ENCODE assay signal across 13 cellular contexts in the genomic region with DNA sequence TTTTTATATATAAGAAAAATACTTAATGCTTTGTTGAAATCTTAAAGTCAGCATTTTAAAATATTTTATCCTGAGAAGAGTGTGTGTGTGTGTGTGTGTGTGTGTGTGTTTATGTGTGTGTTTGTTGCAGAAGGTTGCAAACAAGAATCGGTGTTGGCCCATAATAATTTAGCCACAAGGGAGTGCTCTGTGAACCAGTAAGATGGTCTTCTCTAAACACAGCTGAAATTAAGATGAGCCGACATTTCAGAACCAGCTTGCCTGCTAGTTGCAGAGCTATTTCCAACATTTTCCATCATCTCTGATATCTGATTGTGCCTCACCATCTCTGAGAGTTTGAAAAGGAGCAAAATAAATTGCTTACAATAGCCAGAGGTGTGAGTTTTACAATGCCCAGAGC.
A peak's percentile ranks its signal among the peaks of the same experiment; 100 is the strongest.
DNase-seq lines count a peak whose midpoint lies in the region; ATAC-seq and TF ChIP-seq lines count a peak whose summit lies in the region.
"Had no signal": no experiment of that assay in that cellular context is flagged by ENCODE, and none has a peak within 500 bp of the region (broad histone marks: within the 10 kb centered on the region; RNA-seq: fewer than 3 reads in every experiment).

No MANE protein-coding gene starts in this region.

- no peaks in the 10 kb centered on the region for H3K9me2 ChIP-seq in hepatocyte (replicated peaks; ENCODE audit: insufficient read depth)

- no peak overlapping the region for H3K4me2 ChIP-seq in hepatocyte

- no peaks in the 10 kb centered on the region for H3K9me3 ChIP-seq in CD8-positive, alpha-beta memory T cell (ENCODE audit: low read length)
- no peaks in the 10 kb centered on the region for H3K9me3 ChIP-seq in hepatocyte (ENCODE audit: low read depth)
- H3K9me3 ChIP-seq: mucosa of descending colon, SJCRH30 had no signal

- peaks cover 0 to 1% of the 10 kb centered on the region in 2 donors for H3K27me3 Mint-ChIP-seq in CD8-positive, alpha-beta memory T cell
- no peaks in the 10 kb centered on the region for H3K27me3 Mint-ChIP-seq in activated naive CD8-positive, alpha-beta T cell treated with anti-CD3 and anti-CD28 coated beads for 36 hours
- no peaks in the 10 kb centered on the region for H3K27me3 Mint-ChIP-seq in naive B cell

- peaks cover 18 to 38% (median 19%) of the 10 kb centered on the region in 3 donors for H3K36me3 Mint-ChIP-seq in CD8-positive, alpha-beta memory T cell
- peaks cover 35% of the 10 kb centered on the region for H3K36me3 Mint-ChIP-seq in activated naive CD8-positive, alpha-beta T cell treated with anti-CD3 and anti-CD28 coated beads for 36 hours
- H3K36me3 Mint-ChIP-seq in naive B cell, result peaks cover 28 to 33% of the 10 kb centered on the region in 2 donors

- no peaks in the 10 kb centered on the region for H3K79me2 ChIP-seq in hepatocyte

- no peak for ATAC-seq in naive B cell (ENCODE audit: low read depth in 2 of 2)

- peak overlapping the region; percentile 91 to 99 (median 96) for H3K27ac Mint-ChIP-seq in CD8-positive, alpha-beta memory T cell
- peak overlapping the region; percentile 99 for H3K27ac Mint-ChIP-seq in activated naive CD8-positive, alpha-beta T cell treated with anti-CD3 and anti-CD28 coated beads for 36 hours
- peak overlapping the region; percentile 96 to 98 (median 97) for H3K27ac Mint-ChIP-seq in naive B cell
- H3K27ac Mint-ChIP-seq: dendritic cell treated with granulocyte-macrophage colony-stimulating factor and Interleukin-4, amounts not matched to agents 40 ng/mL and 50 ng/mL, for 4 days had no signal

- no peak overlapping the region for H3K27ac ChIP-seq in CD8-positive, alpha-beta memory T cell (ENCODE audit: low read depth, low read length)
- H3K27ac ChIP-seq in hepatocyte, result no peak overlapping the region
- H3K27ac ChIP-seq: SJCRH30 had no signal

- no peaks in the 10 kb centered on the region for H3K9me3 Mint-ChIP-seq in CD8-positive, alpha-beta memory T cell
- no peaks in the 10 kb centered on the region for H3K9me3 Mint-ChIP-seq in activated naive CD8-positive, alpha-beta T cell treated with anti-CD3 and anti-CD28 coated beads for 36 hours
- no peaks in the 10 kb centered on the region for H3K9me3 Mint-ChIP-seq in naive B cell
- H3K9me3 Mint-ChIP-seq: dendritic cell treated with granulocyte-macrophage colony-stimulating factor and Interleukin-4, amounts not matched to agents 40 ng/mL and 50 ng/mL, for 4 days had no signal

- H3K4me3 Mint-ChIP-seq in CD8-positive, alpha-beta memory T cell, result peak overlapping the region in 2 of 7 donors; percentile 71 to 86
- H3K4me3 Mint-ChIP-seq in activated naive CD8-positive, alpha-beta T cell treated with anti-CD3 and anti-CD28 coated beads for 36 hours, result no peak overlapping the region
- peak overlapping the region in 7 of 8 donors; percentile 44 to 77 (median 68) for H3K4me3 Mint-ChIP-seq in naive B cell
- H3K4me3 Mint-ChIP-seq: dendritic cell treated with granulocyte-macrophage colony-stimulating factor and Interleukin-4, amounts not matched to agents 40 ng/mL and 50 ng/mL, for 4 days had no signal

- peaks cover 12% of the 10 kb centered on the region for H3K36me3 ChIP-seq in CD8-positive, alpha-beta memory T cell (ENCODE audit: insufficient read depth, low read length)
- no peaks in the 10 kb centered on the region for H3K36me3 ChIP-seq in hepatocyte (replicated peaks; ENCODE audit: insufficient read depth, low read depth)
- H3K36me3 ChIP-seq: SJCRH30 had no signal

- WGBS in hepatocyte (ENCODE audit: low lambda C conversion rate, missing lambda C conversion rate), result 71% methylated on average over 2 of the region's 2 CpGs

- no peak for DNase-seq in CD8-positive, alpha-beta memory T cell
- DNase-seq in HCEC 1CT (peak; percentile 34), naive B cell (no peak), RKO (ENCODE audit: low spot score) (no peak), hepatocyte (ENCODE audit: low spot score) (no peak), activated gamma-delta T cell (lab: John Stamatoyannopoulos, UW) (no peak), HPDE6-E6E7 (ENCODE audit: extremely low spot score) (no peak)
- no peak for DNase-seq in activated naive CD8-positive, alpha-beta T cell treated with anti-CD3 and anti-CD28 coated beads for 36 hours
- DNase-seq: activated CD8-positive, alpha-beta memory T cell treated with anti-CD3 and anti-CD28 coated beads, Interleukin-2, amount 50 U/mL, for 48 hours; mucosa of descending colon; NCI-H2081; SJCRH30 had no signal

- POLR2A ChIA-PET in CD8-positive, alpha-beta memory T cell (lab: Charles Lee), result interaction anchor here (0.5 to 1.0 kb wide), 2 partner anchors 74 to 955 kb away, joined by 3 read pairs; no protein-coding TSS in a partner anchor

- no peaks in the 10 kb centered on the region for H4K20me1 ChIP-seq in hepatocyte (ENCODE audit: insufficient read depth, poor library complexity, severe bottlenecking)

- peaks cover 54% of the 10 kb centered on the region for H3K4me1 ChIP-seq in CD8-positive, alpha-beta memory T cell (ENCODE audit: insufficient read depth, low read length)
- no peaks in the 10 kb centered on the region for H3K4me1 ChIP-seq in hepatocyte (ENCODE audit: insufficient read depth)
- H3K4me1 ChIP-seq: SJCRH30 had no signal

- no peak overlapping the region for H2AFZ ChIP-seq in hepatocyte

- no peak overlapping the region for H3K4me3 ChIP-seq in CD8-positive, alpha-beta memory T cell (ENCODE audit: low read length)
- no peak overlapping the region for H3K4me3 ChIP-seq in hepatocyte
- H3K4me3 ChIP-seq: mucosa of descending colon, SJCRH30 had no signal

- no peak for TF ChIP-seq CTCF in hepatocyte (IDR thresholded peaks at IDR 0.05; ENCODE audit: poor library complexity)

- CTCF ChIA-PET in CD8-positive, alpha-beta memory T cell (lab: Charles Lee), result interaction anchor here (2.3 to 2.8 kb wide), 2 partner anchors 71 to 133 kb away, joined by 6 to 7 read pairs; no protein-coding TSS in a partner anchor

- H3K4me1 Mint-ChIP-seq in CD8-positive, alpha-beta memory T cell, result peaks cover 58 to 69% (median 65%) of the 10 kb centered on the region in 3 donors
- peaks cover 65% of the 10 kb centered on the region for H3K4me1 Mint-ChIP-seq in activated naive CD8-positive, alpha-beta T cell treated with anti-CD3 and anti-CD28 coated beads for 36 hours
- H3K4me1 Mint-ChIP-seq in naive B cell, result peaks cover 63 to 88% (median 69%) of the 10 kb centered on the region in 3 donors

- no peaks in the 10 kb centered on the region for H3K27me3 ChIP-seq in CD8-positive, alpha-beta memory T cell (ENCODE audit: insufficient read depth, low read length, poor library complexity, severe bottlenecking)
- H3K27me3 ChIP-seq in hepatocyte, result no peaks in the 10 kb centered on the region
- H3K27me3 ChIP-seq: SJCRH30 had no signal
